ENCODE assay signal across 8 cellular contexts in the genomic region with DNA sequence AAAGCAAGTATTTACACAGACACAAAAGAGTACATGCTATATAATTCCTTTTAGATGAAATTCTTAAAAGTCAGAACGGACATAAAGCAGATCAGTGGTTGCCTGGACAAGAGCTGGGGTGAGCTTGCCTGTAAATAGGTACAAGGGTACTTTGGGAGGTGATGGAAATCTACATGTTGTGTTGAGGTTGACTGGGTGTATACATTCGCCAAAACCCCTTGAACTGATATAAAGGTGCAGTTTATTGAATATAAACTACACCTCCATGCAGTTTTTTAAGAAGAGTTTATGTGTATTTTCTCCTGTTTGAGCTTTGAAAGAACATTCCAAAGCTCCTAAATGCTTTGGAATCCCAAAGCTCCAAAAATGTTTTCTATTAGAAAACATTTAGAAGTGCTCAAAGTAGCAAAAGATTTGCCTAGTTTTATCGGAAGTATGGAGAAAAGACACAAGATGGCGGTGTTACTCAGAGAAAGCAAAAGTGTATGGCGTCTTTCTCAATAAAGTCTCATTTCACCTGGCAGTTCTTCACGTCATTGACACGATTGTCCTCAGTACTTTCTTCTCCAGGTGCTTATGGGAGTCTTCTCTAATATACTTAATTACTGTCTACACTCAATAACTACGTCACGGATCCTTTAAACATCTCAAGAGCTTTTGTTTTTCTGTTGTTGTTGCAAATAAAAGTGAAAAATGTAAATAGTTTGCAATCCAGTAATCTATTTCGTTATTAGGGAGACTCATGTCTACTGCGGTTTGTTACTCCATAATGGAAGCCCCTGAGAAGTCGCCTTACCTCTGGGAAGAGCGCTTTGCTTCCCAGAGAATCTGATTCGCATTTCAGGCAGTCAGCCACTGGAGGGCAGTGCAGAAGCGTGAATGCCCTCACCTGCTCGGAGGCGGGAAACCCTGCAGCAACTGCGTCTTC. TPM values are rescaled to one million over a fixed set of nuclear protein-coding genes. Genes with fewer than 3 reads are reported as not detected.
A peak's percentile ranks its signal among the peaks of the same experiment; 100 is the strongest.
DNase-seq lines count a peak whose midpoint lies in the region; ATAC-seq and TF ChIP-seq lines count a peak whose summit lies in the region.

No MANE protein-coding gene starts in this region.

- ATAC-seq in HG02678 (IDR thresholded peaks at IDR 0.05; ENCODE audit: unreplicated experiment): peak; percentile 89
- ATAC-seq in gastrocnemius medialis: peak; percentile 96 to 98

- H3K27me3 Mint-ChIP-seq in T-helper 1 cell treated with Interleukin-12 subunit alpha and Interleukin-12 subunit beta and Interleukin-4 antibody, amounts not matched to agents 30 μg/mL and 1 μg/mL, for 36 hours (ENCODE audit: low read depth): peaks cover 29% of the 10 kb centered on the region

- peak overlapping the region in 1 of 4 donors; percentile 28 for H3K27ac ChIP-seq in gastrocnemius medialis

- H3K4me3 Mint-ChIP-seq in T-helper 1 cell treated with Interleukin-12 subunit alpha and Interleukin-12 subunit beta and Interleukin-4 antibody, amounts not matched to agents 30 μg/mL and 1 μg/mL, for 36 hours: peak overlapping the region; percentile 63

- peaks cover 6% of the 10 kb centered on the region for H3K4me1 Mint-ChIP-seq in T-helper 1 cell treated with Interleukin-12 subunit alpha and Interleukin-12 subunit beta and Interleukin-4 antibody, amounts not matched to agents 30 μg/mL and 1 μg/mL, for 36 hours (ENCODE audit: low read depth)

- no peak for TF ChIP-seq POLR2A in gastrocnemius medialis (IDR thresholded peaks at IDR 0.05)

- peaks cover 0 to 2% (median 0%) of the 10 kb centered on the region in 3 donors for H3K27me3 ChIP-seq in gastrocnemius medialis

- DNase-seq in GM12865 (ENCODE audit: low read depth) (peak; percentile 76), NCI-H1436 (lab: John Stamatoyannopoulos, UW) (peak; percentile 82), astrocyte of the hippocampus (ENCODE audit: low read depth, low spot score) (peak; percentile 88), hippocampal formation (lab: John Stamatoyannopoulos, UW) (peak; percentile 59 to 71), gastrocnemius medialis (peak; percentile 58 to 73), OCI-M2 (lab: John Stamatoyannopoulos, UW; ENCODE audit: unreplicated experiment) (no peak)

- no peaks in the 10 kb centered on the region for H3K9me3 ChIP-seq in gastrocnemius medialis

- no peaks in the 10 kb centered on the region for H3K36me3 ChIP-seq in gastrocnemius medialis

- H3K4me3 ChIP-seq in GM12865 (ENCODE audit: low read depth, low read length) (no peak overlapping the region), gastrocnemius medialis (peak overlapping the region; percentile 41 to 63 (median 43))

- intact Hi-C loops in gastrocnemius medialis (cut with DNase I; ENCODE audit: low total_unique reads): loop anchor here (1.0 to 5.0 kb wide), 4 partner anchors 15 to 644 kb away; no protein-coding TSS in a partner anchor

- H3K9me3 Mint-ChIP-seq in T-helper 1 cell treated with Interleukin-12 subunit alpha and Interleukin-12 subunit beta and Interleukin-4 antibody, amounts not matched to agents 30 μg/mL and 1 μg/mL, for 36 hours: no peaks in the 10 kb centered on the region

- H3K27ac Mint-ChIP-seq in T-helper 1 cell treated with Interleukin-12 subunit alpha and Interleukin-12 subunit beta and Interleukin-4 antibody, amounts not matched to agents 30 μg/mL and 1 μg/mL, for 36 hours: no peak overlapping the region

- TF ChIP-seq CTCF in GM12865 (IDR thresholded peaks at IDR 0.05; ENCODE audit: insufficient read depth, low read depth, low read length, missing control alignments) (peak; percentile 88), gastrocnemius medialis (IDR thresholded peaks at IDR 0.05 in 4 of 5, conservative IDR thresholded peaks at IDR 0.05 in 1 of 5) (peak; percentile 76 to 84 (median 82))

- H3K36me3 Mint-ChIP-seq in T-helper 1 cell treated with Interleukin-12 subunit alpha and Interleukin-12 subunit beta and Interleukin-4 antibody, amounts not matched to agents 30 μg/mL and 1 μg/mL, for 36 hours (ENCODE audit: low read depth): no peaks in the 10 kb centered on the region

- in situ Hi-C loops in gastrocnemius medialis (cut with MboI; ENCODE audit: low sequenced_read_pairs in 4 of 4): loop anchor here (5.0 to 25.0 kb wide), 5 partner anchors 484 to 1289 kb away; partner anchors contain the start of genes LANCL2 (in 2 of the 4), CCT6A (in 1 of the 4), PSPH (in 1 of the 4) and SUMF2 (in 1 of the 4)

- H3K4me1 ChIP-seq in gastrocnemius medialis: peaks cover 0 to 3% of the 10 kb centered on the region in 2 donors

RNA-seq across cellular contexts. Expression of gene SEC61G, which starts 14.7 kb away (rescaled TPM):
- 100 to 1,000 TPM; 133 to 292 (median 165) TPM for total RNA-seq in gastrocnemius medialis
